ENCODE assay signal across 15 cellular contexts in the genomic region with DNA sequence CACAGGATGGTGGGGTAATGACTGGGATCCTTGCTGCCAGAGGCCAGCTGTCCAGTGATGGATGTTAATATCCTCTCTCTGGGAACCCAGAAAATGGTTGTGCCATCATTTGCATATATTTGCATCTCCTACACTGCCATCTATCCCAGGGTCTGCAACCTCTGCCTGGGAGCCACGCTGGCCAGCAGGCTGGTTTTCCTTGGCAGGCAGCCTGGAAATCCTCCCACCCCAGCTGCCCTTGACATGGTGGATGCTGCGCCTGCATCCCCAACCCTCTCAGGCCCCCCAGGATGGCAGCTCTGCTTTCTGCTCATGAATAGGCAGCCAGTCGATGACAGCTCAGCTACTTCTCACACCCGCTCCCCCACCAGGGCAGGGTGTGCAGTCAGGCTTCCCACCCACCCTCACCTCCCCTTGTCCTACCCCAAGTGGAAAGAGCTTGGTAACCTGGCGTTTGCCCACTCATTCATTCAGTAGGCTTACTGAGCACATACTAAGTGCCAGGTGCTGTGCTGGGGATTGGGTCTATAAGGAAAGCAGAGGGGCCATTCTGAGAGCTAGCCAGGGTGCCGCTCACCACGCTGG.
DNase-seq lines count a peak whose midpoint lies in the region; ATAC-seq and TF ChIP-seq lines count a peak whose summit lies in the region.
"Had no signal": no experiment of that assay in that cellular context is flagged by ENCODE, and none has a peak within 500 bp of the region (broad histone marks: within the 10 kb centered on the region; RNA-seq: fewer than 3 reads in every experiment).

No MANE protein-coding gene starts in this region.

- no peaks in the 10 kb centered on the region for H3K36me3 ChIP-seq in BE2C

- no peak for TF ChIP-seq CTCF in BE2C (IDR thresholded peaks at IDR 0.05; ENCODE audit: low read depth, low read length)

- H3K4me1 ChIP-seq in BE2C = 0 out of 2 replicates have a peak, but pooled peaks cover 6% of the 10 kb centered on the region

- no peaks in the 10 kb centered on the region for H3K9me3 ChIP-seq in BE2C

- intact Hi-C loops in posterior cingulate gyrus (cut with DNase I) = no loop called here

- no peak overlapping the region for H3K4me3 ChIP-seq in BE2C (ENCODE audit: low read depth, low read length)

- no peak for ATAC-seq in GM21737 (IDR thresholded peaks at IDR 0.05; ENCODE audit: unreplicated experiment)
- no peak for ATAC-seq in GM18520 (IDR thresholded peaks at IDR 0.05; ENCODE audit: unreplicated experiment)
- ATAC-seq in HG03521 (IDR thresholded peaks at IDR 0.05; ENCODE audit: unreplicated experiment) = no peak
- ATAC-seq: PC-3 had no signal

- DNase-seq in BE2C = peak; percentile 49
- peak; percentile 95 to 98 for DNase-seq in NCI-H526 (lab: John Stamatoyannopoulos, UW)
- DNase-seq in globus pallidus (ENCODE audit: low spot score) = peak; percentile 63
- peak in 6 of 10 donors; percentile 36 to 93 (median 46) for DNase-seq in posterior cingulate gyrus
- DNase-seq in NCI-H510A treated with DMSO at 0.1 percent for 48 hours (lab: John Stamatoyannopoulos, UW) = no peak
- DNase-seq: CD4-positive, alpha-beta T cell; GOT3; NCI-H1048; NCI-H2107; NCI-H226; NCI-H748 treated with DMSO at 0.1 percent for 48 hours; PC-3 had no signal

- H3K27me3 ChIP-seq in BE2C = no peaks in the 10 kb centered on the region
